ENCODE assay signal across 10 cellular contexts in the genomic region with DNA sequence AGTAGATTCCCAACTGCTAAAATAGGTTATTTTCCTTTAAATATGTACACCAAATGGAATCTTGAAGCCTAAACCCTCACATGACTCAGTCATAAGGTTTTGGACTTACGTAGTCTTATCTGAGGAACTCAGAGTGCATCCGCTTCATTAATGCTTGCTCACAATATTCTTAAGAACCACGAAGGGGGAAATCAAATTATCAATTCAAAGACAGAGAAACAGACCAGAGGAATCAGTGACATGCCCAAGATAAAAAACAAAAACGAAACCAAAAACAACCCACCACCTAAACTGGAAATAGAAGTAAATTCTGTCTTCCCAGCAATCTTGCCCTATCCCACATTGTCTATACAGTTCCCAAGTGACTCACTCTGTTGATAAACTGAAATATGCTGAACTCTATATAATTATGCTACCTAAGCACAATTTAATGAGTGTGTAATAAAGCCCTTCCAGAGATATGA.
DNase-seq lines count a peak whose midpoint lies in the region; ATAC-seq and TF ChIP-seq lines count a peak whose summit lies in the region.
"Had no signal": no experiment of that assay in that cellular context is flagged by ENCODE, and none has a peak within 500 bp of the region (broad histone marks: within the 10 kb centered on the region; RNA-seq: fewer than 3 reads in every experiment).

No MANE protein-coding gene starts in this region.

- H3K27ac ChIP-seq in foreskin keratinocyte (peak overlapping the region; percentile 16), spleen (peak overlapping the region in 5 of 8 donors; percentile 7 to 52 (median 34))

- H3K4me3 ChIP-seq in spleen: peak overlapping the region in 2 of 8 donors; percentile 19 to 37

- no peak overlapping the region for H3K27ac Mint-ChIP-seq in activated naive CD8-positive, alpha-beta T cell treated with anti-CD3 and anti-CD28 coated beads, Interleukin-2, amount 10 ng/mL, durations not matched to agents 7 days and 5 days

- TF ChIP-seq POLR2A in spleen (IDR thresholded peaks at IDR 0.05): no peak

- peaks cover 22% of the 10 kb centered on the region for H3K36me3 Mint-ChIP-seq in activated naive CD8-positive, alpha-beta T cell treated with anti-CD3 and anti-CD28 coated beads, Interleukin-2, amount 10 ng/mL, durations not matched to agents 7 days and 5 days

- ATAC-seq in activated naive CD8-positive, alpha-beta T cell treated with anti-CD3 and anti-CD28 coated beads, Interleukin-2, amount 10 ng/mL, durations not matched to agents 7 days and 5 days (ENCODE audit: low read depth): no peak
- ATAC-seq in foreskin keratinocyte (peak; percentile 45), HG03457 (IDR thresholded peaks at IDR 0.05; ENCODE audit: unreplicated experiment) (no peak), GM19463 (IDR thresholded peaks at IDR 0.05; ENCODE audit: unreplicated experiment) (no peak)

- WGBS in spleen, 5 donors: 61 to 75% (median 64%) methylated on average over 4 of the region's 4 CpGs

- H3K27me3 ChIP-seq in foreskin keratinocyte (no peaks in the 10 kb centered on the region), spleen (replicated peaks in 1 of 7) (no peaks in the 10 kb centered on the region)

- H3K9me3 Mint-ChIP-seq in activated naive CD8-positive, alpha-beta T cell treated with anti-CD3 and anti-CD28 coated beads, Interleukin-2, amount 10 ng/mL, durations not matched to agents 7 days and 5 days: peaks cover 28% of the 10 kb centered on the region

- H3K27me3 Mint-ChIP-seq in activated naive CD8-positive, alpha-beta T cell treated with anti-CD3 and anti-CD28 coated beads, Interleukin-2, amount 10 ng/mL, durations not matched to agents 7 days and 5 days: no peaks in the 10 kb centered on the region

- DNase-seq in LHCN-M2 (ENCODE audit: low read depth) (peak; percentile 82), foreskin keratinocyte (peak; percentile 49 to 76), spleen (no peak), NCI-H1105 treated with DMSO at 0.1 percent for 48 hours (lab: John Stamatoyannopoulos, UW) (no peak), NCI-H1048 (lab: John Stamatoyannopoulos, UW) (no peak)
- no peak for DNase-seq in activated naive CD8-positive, alpha-beta T cell treated with anti-CD3 and anti-CD28 coated beads, Interleukin-2, amount 10 ng/mL, durations not matched to agents 7 days and 5 days
- DNase-seq: NCI-H2081 treated with DMSO at 0.1 percent for 48 hours, occipital lobe had no signal

- POLR2A ChIA-PET in activated naive CD8-positive, alpha-beta T cell treated with anti-CD3 and anti-CD28 coated beads, Interleukin-2, amount 10 ng/mL, durations not matched to agents 7 days and 5 days (lab: Charles Lee): no interaction called here

- H3K4me3 Mint-ChIP-seq in activated naive CD8-positive, alpha-beta T cell treated with anti-CD3 and anti-CD28 coated beads, Interleukin-2, amount 10 ng/mL, durations not matched to agents 7 days and 5 days: peak overlapping the region; percentile 2

- H3K4me1 Mint-ChIP-seq in activated naive CD8-positive, alpha-beta T cell treated with anti-CD3 and anti-CD28 coated beads, Interleukin-2, amount 10 ng/mL, durations not matched to agents 7 days and 5 days: peaks cover 3% of the 10 kb centered on the region

- intact Hi-C loops in spleen (cut with DNase I; ENCODE audit: low total_unique reads): no loop called here

- H3K36me3 ChIP-seq in spleen: no peaks in the 10 kb centered on the region

- H3K4me1 ChIP-seq in foreskin keratinocyte: peaks cover 10% of the 10 kb centered on the region
- no peaks in the 10 kb centered on the region for H3K4me1 ChIP-seq in spleen

- TF ChIP-seq CTCF in foreskin keratinocyte (conservative IDR thresholded peaks at IDR 0.05) (no peak), spleen (IDR thresholded peaks at IDR 0.05 in 8 of 11, conservative IDR thresholded peaks at IDR 0.05 in 3 of 11) (no peak)

- H3K9me3 ChIP-seq in spleen: peaks cover 0 to 7% (median 1%) of the 10 kb centered on the region in 8 donors

Comparison
In these comparisons a context has a peak if more than half of its experiments do, and no peak if none do; other contexts are left out.
1. DNase-seq: peak in LHCN-M2 (single experiment) and foreskin keratinocyte (2 of 2); none in activated naive CD8-positive, alpha-beta T cell treated with anti-CD3 and anti-CD28 coated beads, Interleukin-2, amount 10 ng/mL, durations not matched to agents 7 days and 5 days (single experiment), spleen (single experiment), NCI-H1105 treated with DMSO at 0.1 percent for 48 hours (single experiment) and NCI-H1048 (single experiment).